ENCODE assay signal across 15 cellular contexts in the genomic region with DNA sequence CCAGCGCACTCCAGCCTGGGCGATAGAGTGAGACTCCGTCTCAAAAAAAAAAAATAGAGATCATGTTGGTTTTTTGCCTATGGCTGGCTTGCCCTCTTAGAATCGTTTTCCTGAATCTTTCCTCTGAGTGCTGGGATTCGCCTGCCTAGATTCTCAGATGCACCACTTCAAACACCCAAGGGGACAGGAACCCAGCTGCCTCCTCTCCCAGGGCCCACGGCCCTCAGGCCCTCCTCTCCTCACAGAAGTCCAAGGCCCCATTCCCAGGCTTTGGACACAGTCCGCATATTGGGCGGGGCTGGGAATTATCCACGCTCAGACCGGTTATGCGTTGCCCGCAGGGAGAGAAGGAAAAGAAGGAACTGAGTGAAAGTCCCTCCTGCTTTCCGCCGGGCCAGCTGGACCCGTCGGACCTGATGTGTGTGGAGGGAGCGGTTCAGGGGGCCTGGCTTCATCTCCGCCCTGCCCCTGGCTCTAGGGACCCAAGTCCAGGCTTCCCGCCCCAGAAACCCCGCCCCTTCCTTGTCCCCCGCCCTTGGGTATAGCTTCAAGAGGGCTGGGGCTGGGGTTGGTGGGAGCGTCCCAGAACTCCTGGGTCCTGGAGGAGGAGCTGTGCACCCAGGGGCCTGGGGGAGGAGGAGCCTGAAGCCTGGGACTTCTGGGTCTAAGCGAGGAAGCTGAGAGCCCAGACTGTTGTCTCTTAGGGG. TPM values are rescaled to one million over a fixed set of nuclear protein-coding genes. Genes with fewer than 3 reads are reported as not detected.
DNase-seq lines count a peak whose midpoint lies in the region; ATAC-seq and TF ChIP-seq lines count a peak whose summit lies in the region.
"Had no signal": no experiment of that assay in that cellular context is flagged by ENCODE, and none has a peak within 500 bp of the region (broad histone marks: within the 10 kb centered on the region; RNA-seq: fewer than 3 reads in every experiment).

No MANE protein-coding gene starts in this region.

- no peaks in the 10 kb centered on the region for H3K36me3 ChIP-seq in Peyer's patch
- H3K36me3 ChIP-seq: neutrophil, uterus had no signal

- H3K27me3 Mint-ChIP-seq in naive thymus-derived CD8-positive, alpha-beta T cell: peaks cover 0 to 7% (median 0%) of the 10 kb centered on the region in 5 donors
- H3K27me3 Mint-ChIP-seq: central memory CD8-positive, alpha-beta T cell had no signal

- no peak overlapping the region for H3K27ac Mint-ChIP-seq in naive thymus-derived CD8-positive, alpha-beta T cell
- H3K27ac Mint-ChIP-seq: activated CD8-positive, alpha-beta T cell treated with anti-CD3 and anti-CD28 coated beads for 36 hours; T-helper 2 cell treated with Interferon-gamma antibody and Interleukin-4, amounts not matched to agents 5 μg/mL and 100 μg/mL, for 36 hours had no signal

- H3K9me3 Mint-ChIP-seq in naive thymus-derived CD8-positive, alpha-beta T cell: no peaks in the 10 kb centered on the region
- H3K9me3 Mint-ChIP-seq: activated CD8-positive, alpha-beta T cell treated with anti-CD3 and anti-CD28 coated beads for 36 hours; central memory CD8-positive, alpha-beta T cell; T-helper 2 cell treated with Interferon-gamma antibody and Interleukin-4, amounts not matched to agents 5 μg/mL and 100 μg/mL, for 36 hours had no signal

- POLR2A ChIA-PET in naive thymus-derived CD8-positive, alpha-beta T cell (lab: Charles Lee): no interaction called here

- no peak for TF ChIP-seq CTCF in Peyer's patch (IDR thresholded peaks at IDR 0.05)

- H3K27me3 ChIP-seq in Peyer's patch: no peaks in the 10 kb centered on the region
- H3K27me3 ChIP-seq: uterus had no signal

- peak overlapping the region in 1 of 4 donors; percentile 30 for H3K4me3 ChIP-seq in Peyer's patch
- H3K4me3 ChIP-seq: uterus had no signal

- ATAC-seq in naive thymus-derived CD8-positive, alpha-beta T cell: no peak
- ATAC-seq: activated CD8-positive, alpha-beta T cell treated with anti-CD3 and anti-CD28 coated beads for 36 hours had no signal

- H3K4me1 ChIP-seq in Peyer's patch: peaks cover 0 to 21% (median 6%) of the 10 kb centered on the region in 4 donors

- H3K4me1 Mint-ChIP-seq in naive thymus-derived CD8-positive, alpha-beta T cell: peaks cover 18 to 27% (median 22%) of the 10 kb centered on the region in 4 donors

- peak in 1 of 2 donors; percentile 38 for TF ChIP-seq POLR2A in Peyer's patch (IDR thresholded peaks at IDR 0.05)

- no peaks in the 10 kb centered on the region for H3K9me3 ChIP-seq in Peyer's patch
- H3K9me3 ChIP-seq: neutrophil, uterus had no signal

- H3K4me3 Mint-ChIP-seq in naive thymus-derived CD8-positive, alpha-beta T cell: no peak overlapping the region
- H3K4me3 Mint-ChIP-seq: activated CD8-positive, alpha-beta T cell treated with anti-CD3 and anti-CD28 coated beads for 36 hours; central memory CD8-positive, alpha-beta T cell; T-helper 2 cell treated with Interferon-gamma antibody and Interleukin-4, amounts not matched to agents 5 μg/mL and 100 μg/mL, for 36 hours had no signal

- DNase-seq in ELF-1 (ENCODE audit: low read depth, low spot score) (peak; percentile 82), Peyer's patch (peak in 2 of 3 donors; percentile 79 to 88), islet precursor cell (peak; percentile 80), cortex of kidney (lab: John Stamatoyannopoulos, UW) (no peak), SKM-1 (lab: John Stamatoyannopoulos, UW; ENCODE audit: unreplicated experiment) (no peak)
- DNase-seq in naive thymus-derived CD8-positive, alpha-beta T cell: no peak
- DNase-seq: activated CD8-positive, alpha-beta T cell treated with anti-CD3 and anti-CD28 coated beads for 36 hours; activated naive CD4-positive, alpha-beta T cell; kidney glomerular epithelial cell; NCI-H2107; stimulated activated CD8-positive, alpha-beta memory T cell treated with anti-CD3 and anti-CD28 coated beads, Interleukin-4, amount 100 ng/mL, for 48 hours; uterus had no signal

- no peaks in the 10 kb centered on the region for H3K36me3 Mint-ChIP-seq in naive thymus-derived CD8-positive, alpha-beta T cell

- peak overlapping the region in 3 of 4 donors; percentile 34 to 50 (median 46) for H3K27ac ChIP-seq in Peyer's patch
- H3K27ac ChIP-seq: neutrophil, uterus had no signal

RNA-seq across cellular contexts. Expression of a gene that starts 5.8 kb away (rescaled TPM):
- total RNA-seq in Peyer's patch: 10 to 100 TPM; 12.7 to 24.8 (median 16.4) TPM
- 1 to 10 TPM; 3.6 to 4.7 TPM for total RNA-seq in naive thymus-derived CD8-positive, alpha-beta T cell
- polyA plus RNA-seq in naive thymus-derived CD8-positive, alpha-beta T cell: under 1 TPM in 2 of 3 donors, not detected in 1; 0.20 to 0.58 TPM

RNA-seq across cellular contexts. Expression of a gene that starts 6.2 kb away (rescaled TPM):
- total RNA-seq in Peyer's patch: 1 to 10 TPM in 3 of 4 donors, not detected in 1; 3.6 to 6.1 (median 4.6) TPM
- 1 to 10 TPM; 1.6 TPM for total RNA-seq in naive thymus-derived CD8-positive, alpha-beta T cell
- polyA plus RNA-seq in naive thymus-derived CD8-positive, alpha-beta T cell: 1 to 10 TPM; 3.0 to 7.0 (median 5.7) TPM
- total RNA-seq: uterus had no signal

RNA-seq across cellular contexts. Expression of a gene that starts 11.0 kb away (rescaled TPM):
- total RNA-seq in Peyer's patch: 10 to 100 TPM in 3 of 4 donors, not detected in 1; 13.5 to 29.4 (median 18.0) TPM
- total RNA-seq in naive thymus-derived CD8-positive, alpha-beta T cell: 10 to 100 TPM; 15.7 to 16.2 TPM
- 1 to 10 TPM; 5.5 to 9.2 (median 5.6) TPM for polyA plus RNA-seq in naive thymus-derived CD8-positive, alpha-beta T cell

RNA-seq across cellular contexts. Expression of a gene that starts 30.0 kb away (rescaled TPM):
- total RNA-seq in Peyer's patch: under 1 TPM in 3 of 4 donors, not detected in 1; 0.35 to 0.76 (median 0.67) TPM
- not detected for total RNA-seq in naive thymus-derived CD8-positive, alpha-beta T cell
- polyA plus RNA-seq in naive thymus-derived CD8-positive, alpha-beta T cell: not detected
- total RNA-seq: activated CD8-positive, alpha-beta T cell treated with anti-CD3 and anti-CD28 coated beads for 36 hours had no signal

RNA-seq across cellular contexts. Expression of a gene that starts 32.4 kb away (rescaled TPM):
- total RNA-seq in Peyer's patch: 100 to 1,000 TPM; 228 to 419 (median 258) TPM
- total RNA-seq in naive thymus-derived CD8-positive, alpha-beta T cell: not detected
- polyA plus RNA-seq in naive thymus-derived CD8-positive, alpha-beta T cell: not detected

Comparison
In these comparisons a context has a peak if more than half of its experiments do, and no peak if none do; other contexts are left out.
1. DNase-seq: peak in ELF-1 (single experiment), Peyer's patch (2 of 3) and islet precursor cell (single experiment); none in cortex of kidney (single experiment), SKM-1 (single experiment) and naive thymus-derived CD8-positive, alpha-beta T cell (0 of 10).